Comparison of ENCODE assay signal across 14 cellular contexts in the genomic region with DNA sequence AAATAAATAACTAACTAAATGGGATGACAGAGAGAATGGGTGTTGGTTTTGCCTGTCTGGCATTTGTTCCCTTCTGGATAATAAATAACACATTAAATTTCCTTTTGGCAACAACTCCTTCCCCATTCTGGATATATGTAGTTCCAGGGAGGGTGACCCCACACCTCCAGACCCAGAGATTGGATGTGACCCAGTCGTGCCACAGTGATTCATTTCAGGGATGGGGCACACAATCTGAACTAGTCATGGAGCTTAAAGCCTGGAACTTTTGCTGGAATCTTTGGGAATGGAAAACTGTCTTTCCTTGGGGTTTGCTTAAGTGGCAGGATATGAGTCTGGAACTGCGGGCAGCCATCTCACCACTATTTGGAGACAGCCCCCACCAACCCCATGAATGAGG. TPM values are rescaled to one million over a fixed set of nuclear protein-coding genes. Genes with fewer than 3 reads are reported as not detected.
A peak's percentile ranks its signal among the peaks of the same experiment; 100 is the strongest.
DNase-seq lines count a peak whose midpoint lies in the region; ATAC-seq and TF ChIP-seq lines count a peak whose summit lies in the region.
"Had no signal": no experiment of that assay in that cellular context is flagged by ENCODE, and none has a peak within 500 bp of the region (broad histone marks: within the 10 kb centered on the region; RNA-seq: fewer than 3 reads in every experiment).

No MANE protein-coding gene starts in this region.

- H3K27ac Mint-ChIP-seq in activated naive CD8-positive, alpha-beta T cell, result peak overlapping the region; percentile 85
- H3K27ac Mint-ChIP-seq in activated naive CD8-positive, alpha-beta T cell treated with anti-CD3 and anti-CD28 coated beads, Interleukin-2, amount 50 U/mL, for 24 hours, result no peak overlapping the region
- H3K27ac Mint-ChIP-seq in type B pancreatic cell, result peak overlapping the region; percentile 29
- H3K27ac Mint-ChIP-seq: nephron progenitor cell; stimulated activated naive B cell treated with anti-CD40 and anti-IgM and Interleukin-4, amounts not matched to agents 10 μg/mL and 1 μg/mL and 100 μg/mL, for 72 hours had no signal

- ATAC-seq in activated naive CD8-positive, alpha-beta T cell treated with anti-CD3 and anti-CD28 coated beads, Interleukin-2, amount 50 U/mL, for 24 hours, result no peak
- ATAC-seq: esophagus mucosa; stimulated activated naive B cell treated with anti-CD40 and anti-IgM and Interleukin-4, amounts not matched to agents 10 μg/mL and 1 μg/mL and 100 μg/mL, for 72 hours had no signal

- no peaks in the 10 kb centered on the region for H3K36me3 Mint-ChIP-seq in activated naive CD8-positive, alpha-beta T cell
- peaks cover 1% of the 10 kb centered on the region for H3K36me3 Mint-ChIP-seq in activated naive CD8-positive, alpha-beta T cell treated with anti-CD3 and anti-CD28 coated beads, Interleukin-2, amount 50 U/mL, for 24 hours (ENCODE audit: low read depth)
- no peaks in the 10 kb centered on the region for H3K36me3 Mint-ChIP-seq in type B pancreatic cell
- H3K36me3 Mint-ChIP-seq: brain; stimulated activated naive B cell treated with anti-CD40 and anti-IgM and Interleukin-4, amounts not matched to agents 10 μg/mL and 1 μg/mL and 100 μg/mL, for 72 hours had no signal

- no peaks in the 10 kb centered on the region for H3K27me3 Mint-ChIP-seq in activated naive CD8-positive, alpha-beta T cell
- no peaks in the 10 kb centered on the region for H3K27me3 Mint-ChIP-seq in activated naive CD8-positive, alpha-beta T cell treated with anti-CD3 and anti-CD28 coated beads, Interleukin-2, amount 50 U/mL, for 24 hours
- H3K27me3 Mint-ChIP-seq in type B pancreatic cell, result no peaks in the 10 kb centered on the region
- H3K27me3 Mint-ChIP-seq: brain; stimulated activated naive B cell treated with anti-CD40 and anti-IgM and Interleukin-4, amounts not matched to agents 10 μg/mL and 1 μg/mL and 100 μg/mL, for 72 hours had no signal

- peak overlapping the region; percentile 2 for H3K27ac ChIP-seq in caudate nucleus (ENCODE audit: low read depth, low read length)

- no peak overlapping the region for H3K4me3 Mint-ChIP-seq in activated naive CD8-positive, alpha-beta T cell
- no peak overlapping the region for H3K4me3 Mint-ChIP-seq in activated naive CD8-positive, alpha-beta T cell treated with anti-CD3 and anti-CD28 coated beads, Interleukin-2, amount 50 U/mL, for 24 hours
- H3K4me3 Mint-ChIP-seq in type B pancreatic cell, result no peak overlapping the region
- H3K4me3 Mint-ChIP-seq: brain; nephron progenitor cell; stimulated activated naive B cell treated with anti-CD40 and anti-IgM and Interleukin-4, amounts not matched to agents 10 μg/mL and 1 μg/mL and 100 μg/mL, for 72 hours had no signal

- H3K9me3 Mint-ChIP-seq in activated naive CD8-positive, alpha-beta T cell (ENCODE audit: low read depth), result no peaks in the 10 kb centered on the region
- H3K9me3 Mint-ChIP-seq in activated naive CD8-positive, alpha-beta T cell treated with anti-CD3 and anti-CD28 coated beads, Interleukin-2, amount 50 U/mL, for 24 hours, result no peaks in the 10 kb centered on the region
- no peaks in the 10 kb centered on the region for H3K9me3 Mint-ChIP-seq in type B pancreatic cell
- H3K9me3 Mint-ChIP-seq: brain; nephron progenitor cell; stimulated activated naive B cell treated with anti-CD40 and anti-IgM and Interleukin-4, amounts not matched to agents 10 μg/mL and 1 μg/mL and 100 μg/mL, for 72 hours had no signal

- peaks cover 88% of the 10 kb centered on the region for H3K4me1 Mint-ChIP-seq in activated naive CD8-positive, alpha-beta T cell (ENCODE audit: low read depth)
- peaks cover 87% of the 10 kb centered on the region for H3K4me1 Mint-ChIP-seq in activated naive CD8-positive, alpha-beta T cell treated with anti-CD3 and anti-CD28 coated beads, Interleukin-2, amount 50 U/mL, for 24 hours
- peaks cover 39% of the 10 kb centered on the region for H3K4me1 Mint-ChIP-seq in type B pancreatic cell (ENCODE audit: unreplicated experiment)

- no peak for TF ChIP-seq CTCF in type B pancreatic cell (conservative IDR thresholded peaks at IDR 0.05)

- no peak for DNase-seq in activated naive CD8-positive, alpha-beta T cell treated with anti-CD3 and anti-CD28 coated beads, Interleukin-2, amount 50 U/mL, for 24 hours
- DNase-seq in caudate nucleus (lab: John Stamatoyannopoulos, UW) (no peak), myocyte (ENCODE audit: low read depth) (peak; percentile 30), type B pancreatic cell (ENCODE audit: extremely low spot score, unreplicated experiment) (no peak), NCI-H1417 (lab: John Stamatoyannopoulos, UW) (no peak), retina (no peak), LoVo (ENCODE audit: low spot score) (no peak)
- DNase-seq: activated CD8-positive, alpha-beta memory T cell treated with anti-CD3 and anti-CD28 coated beads, Interleukin-2, amount 50 U/mL, for 4 hours; NCI-H226; nephron progenitor cell; stimulated activated naive B cell treated with anti-CD40 and anti-IgM and Interleukin-4, amounts not matched to agents 10 μg/mL and 1 μg/mL and 100 μg/mL, for 72 hours had no signal

RNA-seq across cellular contexts. Expression of a gene that starts 11.3 kb away (rescaled TPM):
- total RNA-seq in myocyte (29.8 and 30.6 TPM in 2 replicates), type B pancreatic cell (ENCODE audit: low replicate concordance) (16.7 and 21.6 TPM in 2 replicates)
- 5.1 TPM for polyA plus RNA-seq in myocyte (2012)
